In genomic region chr17:42561908-42562844, GRCh38 we compare ENCODE assay signal across 1 cellular context.
TF ChIP-seq lines count a peak whose summit lies in the region.

TSS of gene COASY (plus strand) at chr17:42562148. CDS start at chr17:42562623, 475 bp downstream.

TF ChIP-seq in K562, 482 proteins besides CTCF, POLR2A, EP300 and RAD21 (continued from another document and continues in another):
- TF ChIP-seq MLLT1 (IDR thresholded peaks at IDR 0.05) (peak in 1 of 2 experiments; percentile 95; a peak in 2 of 4 replicates), RERE (CRISPR knock-in tag; IDR thresholded peaks at IDR 0.05; ENCODE audit: borderline replicate concordance) (no peak), COPS2 (conservative IDR thresholded peaks at IDR 0.05) (no peak), GATAD2A (IDR thresholded peaks at IDR 0.05) (no peak), STAT5B (CRISPR knock-in tag; IDR thresholded peaks at IDR 0.05) (no peak), ELF4 (CRISPR knock-in tag; IDR thresholded peaks at IDR 0.05) (no peak), ZKSCAN3 (CRISPR knock-in tag; IDR thresholded peaks at IDR 0.05) (no peak), SMARCE1 (IDR thresholded peaks at IDR 0.05) (no peak), ZNF277 (CRISPR knock-in tag; IDR thresholded peaks at IDR 0.05; ENCODE audit: borderline replicate concordance) (no peak), SRSF9 (IDR thresholded peaks at IDR 0.05; ENCODE audit: borderline replicate concordance, low read depth, low read length) (no peak), STAG1 (CRISPR knock-in tag; IDR thresholded peaks at IDR 0.05; ENCODE audit: borderline replicate concordance) (no peak), ARID4B (CRISPR knock-in tag; IDR thresholded peaks at IDR 0.05) (no peak), ATF4 (CRISPR knock-in tag; IDR thresholded peaks at IDR 0.05) (no peak), HMG20A (CRISPR knock-in tag; conservative IDR thresholded peaks at IDR 0.05) (no peak), ZNF668 (CRISPR knock-in tag; IDR thresholded peaks at IDR 0.05) (no peak), ZBTB17 (CRISPR knock-in tag; IDR thresholded peaks at IDR 0.05) (no peak), CREM (IDR thresholded peaks at IDR 0.05; ENCODE audit: low read depth) (peak; percentile 77), KDM1A (IDR thresholded peaks at IDR 0.05) (peak; percentile 6 to 51; a peak in 1 of 4 replicates), RFX1 (IDR thresholded peaks at IDR 0.05) (no peak), EGR1 (conservative IDR thresholded peaks at IDR 0.05) (0 out of 2 replicates have a peak, but pooled peaks have one; percentile 2), SP1 (CRISPR knock-in tag; IDR thresholded peaks at IDR 0.05) (no peak), ZNF431 (CRISPR knock-in tag; IDR thresholded peaks at IDR 0.05) (0 out of 2 replicates have a peak, but pooled peaks have one; percentile 24), BRD4 (IDR thresholded peaks at IDR 0.05) (no peak), PHB2 (IDR thresholded peaks at IDR 0.05; ENCODE audit: low read depth) (no peak), HDGF (IDR thresholded peaks at IDR 0.05) (no peak), CCNT2 (IDR thresholded peaks at IDR 0.05; ENCODE audit: borderline replicate concordance, extremely low read depth, insufficient read length, low read depth, low read length) (no peak), EZH2 (IDR thresholded peaks at IDR 0.05; ENCODE audit: borderline replicate concordance, low read depth, low read length) (no peak), PPARD (CRISPR knock-in tag; IDR thresholded peaks at IDR 0.05) (no peak), ZFP1 (CRISPR knock-in tag; IDR thresholded peaks at IDR 0.05) (no peak), ETV5 (CRISPR knock-in tag; IDR thresholded peaks at IDR 0.05; ENCODE audit: low read depth) (0 out of 2 replicates have a peak, but pooled peaks have one; percentile 29), ZSCAN29 (IDR thresholded peaks at IDR 0.05) (no peak), ZNF583 (CRISPR knock-in tag; IDR thresholded peaks at IDR 0.05) (no peak), THAP7 (CRISPR knock-in tag; IDR thresholded peaks at IDR 0.05) (no peak), SAP30 (IDR thresholded peaks at IDR 0.05; ENCODE audit: borderline replicate concordance, insufficient read depth, low read depth, low read length, poor library complexity, severe bottlenecking) (peak; percentile 70), HDAC6 (IDR thresholded peaks at IDR 0.05; ENCODE audit: low read depth, low read length) (no peak), SAFB (IDR thresholded peaks at IDR 0.05; ENCODE audit: borderline replicate concordance, low read depth, low read length) (no peak), ZNF175 (CRISPR knock-in tag; IDR thresholded peaks at IDR 0.05; ENCODE audit: low read depth) (no peak), CREB3 (tag; conservative IDR thresholded peaks at IDR 0.05; ENCODE audit: low read depth) (no peak), SETDB1 (IDR thresholded peaks at IDR 0.05; ENCODE audit: low read length) (no peak), AFF1 (IDR thresholded peaks at IDR 0.05; ENCODE audit: low read depth in 1 of 2, partially characterized antibody in 2 of 2) (peak in 1 of 2 experiments; percentile 18), CC2D1A (IDR thresholded peaks at IDR 0.05) (no peak), ARID3B (CRISPR knock-in tag; IDR thresholded peaks at IDR 0.05; ENCODE audit: borderline replicate concordance) (no peak), PHF20 (IDR thresholded peaks at IDR 0.05; ENCODE audit: partially characterized antibody) (peak; percentile 36), CBX3 (IDR thresholded peaks at IDR 0.05; ENCODE audit: borderline replicate concordance in 1 of 2, low read length in 2 of 2) (no peak)
